ENCODE assay signal across 12 cellular contexts in genomic region chr17:42323268-42323773, GRCh38. TPM values are rescaled to one million over a fixed set of nuclear protein-coding genes. Genes with fewer than 3 reads are reported as not detected.
DNase-seq lines count a peak whose midpoint lies in the region; ATAC-seq lines count a peak whose summit lies in the region.
"Had no signal": no experiment of that assay in that cellular context is flagged by ENCODE, and none has a peak within 500 bp of the region (broad histone marks: within the 10 kb centered on the region; RNA-seq: fewer than 3 reads in every experiment).

No MANE protein-coding gene starts in this region.

- 74 to 75% methylated on average over 5 of the region's 5 CpGs for WGBS in GM23248 (ENCODE audit: low coverage in 1 of 2, low lambda C conversion rate in 2 of 2, missing lambda C conversion rate in 2 of 2), 2 experiments

- no peak for DNase-seq in CD4-positive, CD25-positive, alpha-beta regulatory T cell
- DNase-seq in GM23248 (no peak), COR-L47 (lab: John Stamatoyannopoulos, UW) (no peak), SJCRH30 (no peak), cortex of kidney (lab: John Stamatoyannopoulos, UW) (no peak)
- no peak for DNase-seq in naive thymus-derived CD8-positive, alpha-beta T cell

- peak overlapping the region; percentile 26 for H3K27ac ChIP-seq in CD4-positive, CD25-positive, alpha-beta regulatory T cell (ENCODE audit: insufficient read depth, low read length, poor library complexity, severe bottlenecking)
- H3K27ac ChIP-seq in GM23248 (peak overlapping the region; percentile 18; the same call in 1 of the 2 replicates), SJCRH30 (no peak overlapping the region)
- H3K27ac ChIP-seq: foreskin keratinocyte had no signal

- no peaks in the 10 kb centered on the region for H3K27me3 Mint-ChIP-seq in CD4-positive, CD25-positive, alpha-beta regulatory T cell
- H3K27me3 Mint-ChIP-seq in activated T-helper 17 cell treated with anti-CD3 and anti-CD28 coated beads, Interleukin-2, amount 50 U/mL, for 72 hours = no peaks in the 10 kb centered on the region
- no peaks in the 10 kb centered on the region for H3K27me3 Mint-ChIP-seq in naive thymus-derived CD8-positive, alpha-beta T cell

- no peaks in the 10 kb centered on the region for H3K9me3 ChIP-seq in CD4-positive, CD25-positive, alpha-beta regulatory T cell (ENCODE audit: control insufficient read depth in 2 of 2, low read length in 2 of 2)
- H3K9me3 ChIP-seq in GM23248 (ENCODE audit: low read depth) (no peaks in the 10 kb centered on the region), SJCRH30 (replicated peaks) (no peaks in the 10 kb centered on the region)
- H3K9me3 ChIP-seq: Caco-2, MG63, right atrium auricular region had no signal

- H3K9me3 Mint-ChIP-seq in CD4-positive, CD25-positive, alpha-beta regulatory T cell = no peaks in the 10 kb centered on the region
- no peaks in the 10 kb centered on the region for H3K9me3 Mint-ChIP-seq in activated T-helper 17 cell treated with anti-CD3 and anti-CD28 coated beads, Interleukin-2, amount 50 U/mL, for 72 hours
- H3K9me3 Mint-ChIP-seq in naive thymus-derived CD8-positive, alpha-beta T cell = no peaks in the 10 kb centered on the region

- peaks cover 30% of the 10 kb centered on the region for H3F3A ChIP-seq in GM23248 (ENCODE audit: insufficient read depth)

- ATAC-seq in CD4-positive, CD25-positive, alpha-beta regulatory T cell (ENCODE audit: low read depth in 2 of 2) = no peak
- ATAC-seq in activated T-helper 17 cell treated with anti-CD3 and anti-CD28 coated beads, Interleukin-2, amount 50 U/mL, for 72 hours (replicated peaks) = peak; percentile 8
- no peak for ATAC-seq in naive thymus-derived CD8-positive, alpha-beta T cell
- ATAC-seq in GM19395 (IDR thresholded peaks at IDR 0.05; ENCODE audit: unreplicated experiment) = no peak

- H2AFZ ChIP-seq in GM23248 = no peak overlapping the region

- peaks cover 50% of the 10 kb centered on the region for H3K79me2 ChIP-seq in GM23248 (ENCODE audit: insufficient read depth)

- no peak overlapping the region for H3K9ac ChIP-seq in GM23248

- H3K4me3 ChIP-seq in CD4-positive, CD25-positive, alpha-beta regulatory T cell (ENCODE audit: low read depth, low read length) = no peak overlapping the region
- no peak overlapping the region for H3K4me3 ChIP-seq in GM23248
- H3K4me3 ChIP-seq in SJCRH30 = no peak overlapping the region
- H3K4me3 ChIP-seq: MG63, right atrium auricular region had no signal

- H3K4me3 Mint-ChIP-seq in CD4-positive, CD25-positive, alpha-beta regulatory T cell = peak overlapping the region in 1 of 4 donors; percentile 71
- peak overlapping the region; percentile 3 for H3K4me3 Mint-ChIP-seq in activated T-helper 17 cell treated with anti-CD3 and anti-CD28 coated beads, Interleukin-2, amount 50 U/mL, for 72 hours
- no peak overlapping the region for H3K4me3 Mint-ChIP-seq in naive thymus-derived CD8-positive, alpha-beta T cell

- in situ Hi-C loops in GM23248 (cut with MboI) = loop anchor here (10.0 kb wide), 2 partner anchors 81 to 201 kb away; no protein-coding TSS in a partner anchor

- H3K27ac Mint-ChIP-seq in CD4-positive, CD25-positive, alpha-beta regulatory T cell = peak overlapping the region in 2 of 3 donors; percentile 81 to 86
- peak overlapping the region; percentile 81 for H3K27ac Mint-ChIP-seq in activated T-helper 17 cell treated with anti-CD3 and anti-CD28 coated beads, Interleukin-2, amount 50 U/mL, for 72 hours
- peak overlapping the region; percentile 35 to 94 (median 84) for H3K27ac Mint-ChIP-seq in naive thymus-derived CD8-positive, alpha-beta T cell

- peaks cover 16% of the 10 kb centered on the region for H3K4me1 ChIP-seq in CD4-positive, CD25-positive, alpha-beta regulatory T cell (ENCODE audit: control insufficient read depth, insufficient read depth, low read length, poor library complexity, severe bottlenecking)
- peaks cover 18% of the 10 kb centered on the region for H3K4me1 ChIP-seq in GM23248 (ENCODE audit: insufficient read depth)
- H3K4me1 ChIP-seq in SJCRH30 = peaks cover 4% of the 10 kb centered on the region

- H3K36me3 Mint-ChIP-seq in CD4-positive, CD25-positive, alpha-beta regulatory T cell = peaks cover 44% of the 10 kb centered on the region
- peaks cover 95% of the 10 kb centered on the region for H3K36me3 Mint-ChIP-seq in activated T-helper 17 cell treated with anti-CD3 and anti-CD28 coated beads, Interleukin-2, amount 50 U/mL, for 72 hours (ENCODE audit: low read depth)
- H3K36me3 Mint-ChIP-seq in naive thymus-derived CD8-positive, alpha-beta T cell = peaks cover 0 to 78% (median 14%) of the 10 kb centered on the region in 3 donors

- peaks cover 71% of the 10 kb centered on the region for H3K36me3 ChIP-seq in CD4-positive, CD25-positive, alpha-beta regulatory T cell (ENCODE audit: control insufficient read depth, insufficient read depth, low read length)
- H3K36me3 ChIP-seq in GM23248 (ENCODE audit: low read depth) = peaks cover 26% of the 10 kb centered on the region
- peaks cover 39% of the 10 kb centered on the region for H3K36me3 ChIP-seq in SJCRH30

- POLR2A ChIA-PET in naive thymus-derived CD8-positive, alpha-beta T cell (lab: Charles Lee) = interaction anchor here (0.9 to 3.6 kb wide), 6 partner anchors 12 to 83 kb away, joined by 3 to 30 read pairs (median 5); partner anchors contain the start of gene STAT3

- H3K4me2 ChIP-seq in GM23248 (ENCODE audit: unreplicated experiment) = no peak overlapping the region

- no peaks in the 10 kb centered on the region for H4K20me1 ChIP-seq in GM23248 (ENCODE audit: insufficient read depth)

- no peaks in the 10 kb centered on the region for H3K27me3 ChIP-seq in CD4-positive, CD25-positive, alpha-beta regulatory T cell (ENCODE audit: control insufficient read depth, insufficient read depth, low read length)
- H3K27me3 ChIP-seq in GM23248 (replicated peaks; ENCODE audit: insufficient read depth) (no peaks in the 10 kb centered on the region), SJCRH30 (no peaks in the 10 kb centered on the region)
- H3K27me3 ChIP-seq: foreskin keratinocyte, MG63, right atrium auricular region had no signal

- H3K9me2 ChIP-seq in GM23248 (ENCODE audit: insufficient read depth) = no peaks in the 10 kb centered on the region

- peaks cover 7 to 30% (median 18%) of the 10 kb centered on the region in 4 donors for H3K4me1 Mint-ChIP-seq in CD4-positive, CD25-positive, alpha-beta regulatory T cell
- peaks cover 27% of the 10 kb centered on the region for H3K4me1 Mint-ChIP-seq in activated T-helper 17 cell treated with anti-CD3 and anti-CD28 coated beads, Interleukin-2, amount 50 U/mL, for 72 hours
- H3K4me1 Mint-ChIP-seq in naive thymus-derived CD8-positive, alpha-beta T cell = peaks cover 8 to 49% (median 42%) of the 10 kb centered on the region in 4 donors

RNA-seq across cellular contexts. Expression of gene STAT5A, which starts 35.0 kb away (rescaled TPM):
- total RNA-seq in CD4-positive, CD25-positive, alpha-beta regulatory T cell = 177 TPM
- 10 to 100 TPM; 71.1 to 90.9 (median 76.7) TPM for polyA plus RNA-seq in CD4-positive, CD25-positive, alpha-beta regulatory T cell
- total RNA-seq in GM23248 (2014; rRNA removed; shearing (Covaris generic)) = 21.2 and 26.3 TPM in 2 replicates
- polyA plus RNA-seq in GM23248 (2016; fragmentation: Nextera tagmentation; extraction: Ambion mirVana) = 6.7 and 6.8 TPM in 2 replicates
- 100 to 1,000 TPM; 133 to 305 TPM for total RNA-seq in activated T-helper 17 cell treated with anti-CD3 and anti-CD28 coated beads, Interleukin-2, amount 50 U/mL, for 72 hours
- 100 to 1,000 TPM; 117 to 122 TPM for total RNA-seq in naive thymus-derived CD8-positive, alpha-beta T cell
- 100 to 1,000 TPM in 1 of 3 donors, 10 to 100 TPM in 2; 59.6 to 115 (median 89.1) TPM for polyA plus RNA-seq in naive thymus-derived CD8-positive, alpha-beta T cell
- 5.0 and 5.9 TPM in 2 replicates for total RNA-seq in SJCRH30 (2014; rRNA removed; shearing (Covaris generic))

RNA-seq across cellular contexts. Expression of gene STAT5B, which starts 47.1 kb away (rescaled TPM):
- total RNA-seq in CD4-positive, CD25-positive, alpha-beta regulatory T cell = 241 TPM
- polyA plus RNA-seq in CD4-positive, CD25-positive, alpha-beta regulatory T cell = 100 to 1,000 TPM; 109 to 117 (median 112) TPM
- total RNA-seq in GM23248 (2014; rRNA removed; shearing (Covaris generic)) = 21.8 and 23.5 TPM in 2 replicates
- 11.9 and 13.8 TPM in 2 replicates for polyA plus RNA-seq in GM23248 (2016; fragmentation: Nextera tagmentation; extraction: Ambion mirVana)
- 100 to 1,000 TPM; 124 to 255 TPM for total RNA-seq in activated T-helper 17 cell treated with anti-CD3 and anti-CD28 coated beads, Interleukin-2, amount 50 U/mL, for 72 hours
- 100 to 1,000 TPM; 137 to 149 TPM for total RNA-seq in naive thymus-derived CD8-positive, alpha-beta T cell
- polyA plus RNA-seq in naive thymus-derived CD8-positive, alpha-beta T cell = 10 to 100 TPM; 66.3 to 94.0 (median 82.8) TPM
- 25.7 and 31.1 TPM in 2 replicates for total RNA-seq in SJCRH30 (2014; rRNA removed; shearing (Covaris generic))
